8 cellular contexts compared by ENCODE assay signal in genomic region chr15:48358229-48358641, GRCh38. TPM values are rescaled to one million over a fixed set of nuclear protein-coding genes. Genes with fewer than 3 reads are reported as not detected.
DNase-seq lines count a peak whose midpoint lies in the region; ATAC-seq and TF ChIP-seq lines count a peak whose summit lies in the region.

No MANE protein-coding gene starts in this region.

- H3F3A ChIP-seq in GM23248 (ENCODE audit: insufficient read depth) = peaks cover 54% of the 10 kb centered on the region

- H3K27me3 ChIP-seq in GM23248 (replicated peaks; ENCODE audit: insufficient read depth) (no peaks in the 10 kb centered on the region), Peyer's patch (no peaks in the 10 kb centered on the region)

- H3K4me2 ChIP-seq in GM23248 (ENCODE audit: unreplicated experiment) = peak overlapping the region; percentile 68

- H3K9me3 ChIP-seq in GM23248 (ENCODE audit: low read depth) (no peaks in the 10 kb centered on the region), Peyer's patch (no peaks in the 10 kb centered on the region)

- H3K9ac ChIP-seq in GM23248 = peak overlapping the region; percentile 75

- H3K9me2 ChIP-seq in GM23248 (ENCODE audit: insufficient read depth) = no peaks in the 10 kb centered on the region

- DNase-seq in AG09309 (ENCODE audit: low read depth) = no peak
- DNase-seq in GM23248 = peak; percentile 74
- DNase-seq in Peyer's patch = no peak
- DNase-seq in fibroblast of pulmonary artery (ENCODE audit: low read depth) = peak; percentile 76
- peak; percentile 64 for DNase-seq in retina
- no peak for DNase-seq in ureter (ENCODE audit: low spot score)
- no peak for DNase-seq in stimulated activated CD4-positive, alpha-beta T cell treated with anti-CD3 and anti-CD28 coated beads, Interleukin-2, amount 100 ng/mL, for 48 hours

- H3K79me2 ChIP-seq in GM23248 (ENCODE audit: insufficient read depth) = no peaks in the 10 kb centered on the region

- peaks cover 45% of the 10 kb centered on the region for H3K4me1 ChIP-seq in GM23248 (ENCODE audit: insufficient read depth)
- H3K4me1 ChIP-seq in Peyer's patch = no peaks in the 10 kb centered on the region

- no peaks in the 10 kb centered on the region for H4K20me1 ChIP-seq in GM23248 (ENCODE audit: insufficient read depth)

- H3K27ac ChIP-seq in GM23248 = peak overlapping the region; percentile 87
- H3K27ac ChIP-seq in Peyer's patch = no peak overlapping the region

- no peak for TF ChIP-seq POLR2A in Peyer's patch (IDR thresholded peaks at IDR 0.05)

- TF ChIP-seq CTCF in AG09309 (IDR thresholded peaks at IDR 0.05; ENCODE audit: control insufficient read depth, insufficient read depth, low read depth, low read length, missing control alignments) (peak; percentile 49), Peyer's patch (IDR thresholded peaks at IDR 0.05) (peak in 4 of 6 experiments; percentile 34 to 54 (median 52)), fibroblast of pulmonary artery (IDR thresholded peaks at IDR 0.05; ENCODE audit: low read length, missing control alignments) (peak; percentile 67)

- ATAC-seq in GM18907 (IDR thresholded peaks at IDR 0.05; ENCODE audit: unreplicated experiment) = no peak

- H2AFZ ChIP-seq in GM23248 = peak overlapping the region; percentile 26

- H3K4me3 ChIP-seq in AG09309 (ENCODE audit: control insufficient read depth, low read depth, low read length) = no peak overlapping the region
- H3K4me3 ChIP-seq in GM23248 = peak overlapping the region; percentile 20
- no peak overlapping the region for H3K4me3 ChIP-seq in Peyer's patch
- no peak overlapping the region for H3K4me3 ChIP-seq in fibroblast of pulmonary artery (replicated peaks; ENCODE audit: low read depth, low read length)

- H3K36me3 ChIP-seq in GM23248 (ENCODE audit: low read depth) = no peaks in the 10 kb centered on the region
- no peaks in the 10 kb centered on the region for H3K36me3 ChIP-seq in Peyer's patch

- in situ Hi-C loops in GM23248 (cut with MboI) = loop anchor here (25.0 kb wide), 1 partner anchor 279 kb away; the partner anchor contains the start of gene FBN1

RNA-seq across cellular contexts. Expression of gene DUT, which starts 27.0 kb away (rescaled TPM):
- 78.0 and 80.6 TPM in 2 replicates for total RNA-seq in GM23248 (2014; rRNA removed; shearing (Covaris generic))
- 149 and 156 TPM in 2 replicates for polyA plus RNA-seq in GM23248 (2016; fragmentation: Nextera tagmentation; extraction: Ambion mirVana)
- total RNA-seq in Peyer's patch = 10 to 100 TPM; 13.7 to 97.4 (median 37.1) TPM
- total RNA-seq in ureter = 84.7 TPM

Comparison
In these comparisons a context has a peak if more than half of its experiments do, and no peak if none do; other contexts are left out.
1. DNase-seq: peak in GM23248 (single experiment), fibroblast of pulmonary artery (single experiment) and retina (single experiment); none in AG09309 (single experiment), Peyer's patch (0 of 3), ureter (single experiment) and stimulated activated CD4-positive, alpha-beta T cell treated with anti-CD3 and anti-CD28 coated beads, Interleukin-2, amount 100 ng/mL, for 48 hours (0 of 2).
2. Peak in every context shown above with its lines, with median percentiles within 50 percentile points of each other: CTCF ChIP-seq.